Comparison of ENCODE assay signal across 10 cellular contexts in the genomic region with DNA sequence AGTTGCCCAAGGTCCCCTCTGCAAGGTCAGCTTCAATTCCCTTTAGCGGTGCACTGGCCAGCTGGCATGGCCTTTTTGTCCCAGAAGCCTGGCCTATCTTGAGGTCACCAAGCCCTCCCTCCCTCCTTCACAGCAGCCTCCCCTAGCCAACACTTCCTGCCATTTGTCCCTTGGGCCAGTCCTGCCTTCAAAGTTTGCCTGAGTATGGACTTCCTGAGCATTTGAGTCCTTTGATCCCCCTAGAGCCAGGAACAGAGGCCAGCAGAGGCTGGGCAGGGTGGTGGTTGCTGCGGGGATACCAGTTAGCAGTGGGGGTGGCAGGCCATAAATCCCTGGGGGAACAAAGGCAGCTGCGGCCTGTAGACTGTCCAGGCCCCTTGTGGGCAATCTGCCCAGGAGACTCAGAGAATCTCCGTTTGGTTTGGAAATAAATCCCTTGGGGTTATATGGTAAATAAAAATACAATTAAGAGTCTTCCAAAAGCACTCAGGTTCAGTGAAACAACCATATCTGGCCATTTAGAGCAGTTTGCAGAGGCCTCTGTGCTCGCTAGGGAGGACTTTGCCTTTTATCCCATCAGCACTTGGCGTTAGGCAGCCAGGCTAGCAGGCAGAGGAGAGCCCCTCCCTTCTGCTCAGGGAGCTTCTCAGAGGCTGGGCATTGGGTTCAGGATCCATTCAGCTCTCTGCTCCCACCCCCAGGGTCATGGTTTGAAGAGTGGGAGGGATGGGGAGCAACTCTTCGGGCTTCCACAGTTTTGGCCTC. TPM values are rescaled to one million over a fixed set of nuclear protein-coding genes. Genes with fewer than 3 reads are reported as not detected.
DNase-seq lines count a peak whose midpoint lies in the region; TF ChIP-seq lines count a peak whose summit lies in the region.
"Had no signal": no experiment of that assay in that cellular context is flagged by ENCODE, and none has a peak within 500 bp of the region (broad histone marks: within the 10 kb centered on the region; RNA-seq: fewer than 3 reads in every experiment).

No MANE protein-coding gene starts in this region.

- DNase-seq in DMS53 (lab: John Stamatoyannopoulos, UW) = peak; percentile 53
- DNase-seq in DMS53 treated with DMSO at 0.1 percent for 48 hours (lab: John Stamatoyannopoulos, UW; ENCODE audit: unreplicated experiment) = no peak
- DNase-seq in right atrium auricular region (ENCODE audit: low spot score) = no peak
- no peak for DNase-seq in NCI-H226
- DNase-seq in RPMI8226 = no peak
- DNase-seq in AG20443 (ENCODE audit: low spot score) = no peak
- DNase-seq: 8988T; NK-92 treated with Interleukin-12 subunit alpha and Interleukin-12 subunit beta, amount 100 ng/mL, for 24 hours had no signal

- H3K36me3 ChIP-seq in right atrium auricular region (peaks cover 13% of the 10 kb centered on the region), stomach smooth muscle (ENCODE audit: control insufficient read depth in 2 of 2, insufficient read depth in 2 of 2, low read length in 2 of 2) (peaks cover 13 to 17% of the 10 kb centered on the region in 2 donors)

- H3K4me1 ChIP-seq in right atrium auricular region = peaks cover 0 to 41% of the 10 kb centered on the region in 2 donors
- H3K4me1 ChIP-seq in stomach smooth muscle (ENCODE audit: control insufficient read depth, insufficient read depth, low read length) = peaks cover 30% of the 10 kb centered on the region

- H3K27me3 ChIP-seq in right atrium auricular region (peaks cover 0 to 6% of the 10 kb centered on the region in 2 donors), stomach smooth muscle (ENCODE audit: control insufficient read depth in 1 of 2, insufficient read depth in 2 of 2, low read length in 2 of 2) (no peaks in the 10 kb centered on the region)

- no peak for TF ChIP-seq CTCF in right atrium auricular region (IDR thresholded peaks at IDR 0.05)

- no peaks in the 10 kb centered on the region for H3K9me3 ChIP-seq in right atrium auricular region
- no peaks in the 10 kb centered on the region for H3K9me3 ChIP-seq in stomach smooth muscle (ENCODE audit: control insufficient read depth in 2 of 2, low read length in 2 of 2)

- H3K27ac ChIP-seq in right atrium auricular region (peak overlapping the region; percentile 15 to 62), stomach smooth muscle (ENCODE audit: low read length) (peak overlapping the region; percentile 58)

- H3K9ac ChIP-seq in stomach smooth muscle (ENCODE audit: low read length in 2 of 2) = no peak overlapping the region

- H3K4me3 ChIP-seq in right atrium auricular region = no peak overlapping the region
- no peak overlapping the region for H3K4me3 ChIP-seq in stomach smooth muscle (ENCODE audit: low read length in 2 of 2)

TF ChIP-seq in PFSK-1, 5 proteins besides CTCF, POLR2A, EP300 and RAD21:
- TF ChIP-seq, protein P1, sequence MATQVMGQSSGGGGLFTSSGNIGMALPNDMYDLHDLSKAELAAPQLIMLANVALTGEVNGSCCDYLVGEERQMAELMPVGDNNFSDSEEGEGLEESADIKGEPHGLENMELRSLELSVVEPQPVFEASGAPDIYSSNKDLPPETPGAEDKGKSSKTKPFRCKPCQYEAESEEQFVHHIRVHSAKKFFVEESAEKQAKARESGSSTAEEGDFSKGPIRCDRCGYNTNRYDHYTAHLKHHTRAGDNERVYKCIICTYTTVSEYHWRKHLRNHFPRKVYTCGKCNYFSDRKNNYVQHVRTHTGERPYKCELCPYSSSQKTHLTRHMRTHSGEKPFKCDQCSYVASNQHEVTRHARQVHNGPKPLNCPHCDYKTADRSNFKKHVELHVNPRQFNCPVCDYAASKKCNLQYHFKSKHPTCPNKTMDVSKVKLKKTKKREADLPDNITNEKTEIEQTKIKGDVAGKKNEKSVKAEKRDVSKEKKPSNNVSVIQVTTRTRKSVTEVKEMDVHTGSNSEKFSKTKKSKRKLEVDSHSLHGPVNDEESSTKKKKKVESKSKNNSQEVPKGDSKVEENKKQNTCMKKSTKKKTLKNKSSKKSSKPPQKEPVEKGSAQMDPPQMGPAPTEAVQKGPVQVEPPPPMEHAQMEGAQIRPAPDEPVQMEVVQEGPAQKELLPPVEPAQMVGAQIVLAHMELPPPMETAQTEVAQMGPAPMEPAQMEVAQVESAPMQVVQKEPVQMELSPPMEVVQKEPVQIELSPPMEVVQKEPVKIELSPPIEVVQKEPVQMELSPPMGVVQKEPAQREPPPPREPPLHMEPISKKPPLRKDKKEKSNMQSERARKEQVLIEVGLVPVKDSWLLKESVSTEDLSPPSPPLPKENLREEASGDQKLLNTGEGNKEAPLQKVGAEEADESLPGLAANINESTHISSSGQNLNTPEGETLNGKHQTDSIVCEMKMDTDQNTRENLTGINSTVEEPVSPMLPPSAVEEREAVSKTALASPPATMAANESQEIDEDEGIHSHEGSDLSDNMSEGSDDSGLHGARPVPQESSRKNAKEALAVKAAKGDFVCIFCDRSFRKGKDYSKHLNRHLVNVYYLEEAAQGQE (IDR thresholded peaks at IDR 0.05; ENCODE audit: insufficient read depth in 1 of 2, low read depth in 2 of 2, low read length in 2 of 2) = no peak
- peak; percentile 55; the same call in 1 of the 2 replicates for TF ChIP-seq POLR2AphosphoS5 (IDR thresholded peaks at IDR 0.05; ENCODE audit: low read depth, low read length)

RNA-seq across cellular contexts. Expression of gene HES6, which starts 3.1 kb away (rescaled TPM):
- 170 TPM for polyA plus RNA-seq in PFSK-1 (2012; ENCODE audit: insufficient read length, low read depth)
- 1 to 10 TPM; 2.5 to 4.8 TPM for total RNA-seq in right atrium auricular region

RNA-seq across cellular contexts. Expression of gene ILKAP, which starts 39.4 kb away (rescaled TPM):
- 88.9 TPM for polyA plus RNA-seq in PFSK-1 (2012; ENCODE audit: insufficient read length, low read depth)
- total RNA-seq in right atrium auricular region = 10 to 100 TPM; 15.9 to 17.6 TPM

RNA-seq across cellular contexts. Expression of gene PER2, which starts 45.5 kb away (rescaled TPM):
- 23.7 TPM for polyA plus RNA-seq in PFSK-1 (2012; ENCODE audit: insufficient read length, low read depth)
- 1 to 10 TPM; 5.2 to 9.4 TPM for total RNA-seq in right atrium auricular region
